Comparison of ENCODE assay signal across 8 cellular contexts in the genomic region with DNA sequence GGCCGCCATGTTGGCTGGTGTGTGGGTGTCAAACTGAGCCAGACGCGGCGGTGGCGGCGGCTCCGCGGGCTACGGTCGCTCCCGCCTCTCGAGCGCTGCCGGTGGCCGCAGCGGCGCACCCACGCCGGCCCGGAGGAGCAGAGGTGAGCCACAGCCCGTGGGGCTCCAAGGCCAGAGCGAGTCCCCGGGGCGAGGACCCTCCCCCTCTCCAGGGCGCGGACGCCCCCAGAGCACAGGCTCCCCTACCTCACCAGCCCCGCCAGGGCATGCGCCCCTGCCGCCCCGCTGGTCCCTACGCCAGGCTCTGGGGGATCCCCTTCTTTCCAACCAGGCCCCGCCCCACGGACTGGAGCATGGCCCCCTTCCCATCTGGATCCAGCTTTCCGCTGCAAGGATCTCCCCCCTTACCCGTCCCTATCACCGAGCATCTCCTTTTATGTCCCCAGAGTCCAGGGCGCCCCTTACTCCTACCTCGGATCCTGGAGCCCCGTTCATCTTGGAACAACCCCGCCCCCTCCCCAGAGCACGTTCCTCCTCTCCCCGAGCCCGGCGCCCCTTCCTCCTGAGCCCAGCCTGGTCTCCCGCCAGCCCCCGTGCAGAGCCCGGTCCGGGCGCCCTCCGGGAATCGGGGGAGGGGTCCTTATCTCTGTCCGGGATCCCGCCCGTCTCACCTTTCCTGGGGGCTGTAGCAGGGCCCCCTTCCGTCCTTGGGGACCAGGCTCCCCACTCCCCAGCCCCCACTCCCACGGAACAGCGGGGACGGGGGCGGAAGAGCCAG. TPM values are rescaled to one million over a fixed set of nuclear protein-coding genes. Genes with fewer than 3 reads are reported as not detected.
A peak's percentile ranks its signal among the peaks of the same experiment; 100 is the strongest.
DNase-seq lines count a peak whose midpoint lies in the region; ATAC-seq and TF ChIP-seq lines count a peak whose summit lies in the region.

No MANE protein-coding gene starts in this region.

- WGBS in esophagus muscularis mucosa: under 1% methylated on average over 23 of the region's 60 CpGs

- H3K27ac ChIP-seq in BLaER1 (no peak overlapping the region), esophagus muscularis mucosa (replicated peaks in 1 of 4) (peak overlapping the region; percentile 86 to 93 (median 90)), upper lobe of right lung (peak overlapping the region; percentile 82)

- H3K27me3 ChIP-seq in BLaER1 (peaks cover 32% of the 10 kb centered on the region), esophagus muscularis mucosa (no peaks in the 10 kb centered on the region), upper lobe of right lung (no peaks in the 10 kb centered on the region)

- peak overlapping the region; percentile 81 for H3K4me2 ChIP-seq in BLaER1

- H3K36me3 ChIP-seq in BLaER1: no peaks in the 10 kb centered on the region
- peaks cover 0 to 5% (median 2%) of the 10 kb centered on the region in 4 donors for H3K36me3 ChIP-seq in esophagus muscularis mucosa
- H3K36me3 ChIP-seq in upper lobe of right lung: no peaks in the 10 kb centered on the region

- H3K36me3 Mint-ChIP-seq in activated CD4-positive, alpha-beta memory T cell treated with anti-CD3 and anti-CD28 coated beads for 36 hours: no peaks in the 10 kb centered on the region
- H3K36me3 Mint-ChIP-seq in neural crest cell (ENCODE audit: low read depth): peaks cover 8% of the 10 kb centered on the region

- ATAC-seq in GM19351 (IDR thresholded peaks at IDR 0.05; ENCODE audit: unreplicated experiment): peak; percentile 75
- ATAC-seq in HG03565 (IDR thresholded peaks at IDR 0.05; ENCODE audit: unreplicated experiment): peak; percentile 50
- ATAC-seq in upper lobe of right lung: peak; percentile 20

- peak; percentile 28 to 38 (median 29) for TF ChIP-seq CTCF in esophagus muscularis mucosa (IDR thresholded peaks at IDR 0.05)
- TF ChIP-seq CTCF in neural crest cell (conservative IDR thresholded peaks at IDR 0.05): peak; percentile 37
- TF ChIP-seq CTCF in upper lobe of right lung (IDR thresholded peaks at IDR 0.05): peak; percentile 35

- H3K4me3 Mint-ChIP-seq in activated CD4-positive, alpha-beta memory T cell treated with anti-CD3 and anti-CD28 coated beads for 36 hours: peak overlapping the region; percentile 82
- peak overlapping the region; percentile 96 for H3K4me3 Mint-ChIP-seq in neural crest cell

- H3K9me3 Mint-ChIP-seq in activated CD4-positive, alpha-beta memory T cell treated with anti-CD3 and anti-CD28 coated beads for 36 hours: no peaks in the 10 kb centered on the region
- no peaks in the 10 kb centered on the region for H3K9me3 Mint-ChIP-seq in neural crest cell

- intact Hi-C loops in activated CD4-positive, alpha-beta memory T cell treated with anti-CD3 and anti-CD28 coated beads for 36 hours (cut with micrococcal nuclease): no loop called here
- intact Hi-C loops in esophagus muscularis mucosa (cut with DNase I) (no loop called here), upper lobe of right lung (cut with DNase I) (no loop called here)

- CTCF ChIA-PET in activated CD4-positive, alpha-beta memory T cell treated with anti-CD3 and anti-CD28 coated beads for 36 hours (lab: Charles Lee): interaction anchor here (0.9 kb wide), 1 partner anchor 525 kb away, joined by 4 read pairs; no protein-coding TSS in a partner anchor

- TF ChIP-seq POLR2A in esophagus muscularis mucosa (IDR thresholded peaks at IDR 0.05; ENCODE audit: low read depth): peak; percentile 38

- peaks cover 5% of the 10 kb centered on the region for H3K4me1 Mint-ChIP-seq in activated CD4-positive, alpha-beta memory T cell treated with anti-CD3 and anti-CD28 coated beads for 36 hours (ENCODE audit: low read depth)
- H3K4me1 Mint-ChIP-seq in neural crest cell: peaks cover 23% of the 10 kb centered on the region

- H3K4me3 ChIP-seq in BLaER1: peak overlapping the region; percentile 74
- H3K4me3 ChIP-seq in esophagus muscularis mucosa: peak overlapping the region; percentile 93 to 100 (median 100)
- H3K4me3 ChIP-seq in upper lobe of right lung: peak overlapping the region; percentile 95

- peak; percentile 38 for DNase-seq in activated CD4-positive, alpha-beta memory T cell treated with anti-CD3 and anti-CD28 coated beads for 36 hours
- DNase-seq in esophagus muscularis mucosa (ENCODE audit: extremely low spot score): no peak
- DNase-seq in neural crest cell (ENCODE audit: low read depth, low spot score): no peak
- peak; percentile 68 for DNase-seq in upper lobe of right lung
- DNase-seq in HPDE6-E6E7 (ENCODE audit: extremely low spot score): no peak

- H3K27me3 Mint-ChIP-seq in activated CD4-positive, alpha-beta memory T cell treated with anti-CD3 and anti-CD28 coated beads for 36 hours: peaks cover 5% of the 10 kb centered on the region
- H3K27me3 Mint-ChIP-seq in neural crest cell (ENCODE audit: low read depth): no peaks in the 10 kb centered on the region

- peak overlapping the region; percentile 50; the same call in 1 of the 2 replicates for H3K9ac ChIP-seq in BLaER1

- H3K9me3 ChIP-seq in BLaER1 (no peaks in the 10 kb centered on the region), esophagus muscularis mucosa (no peaks in the 10 kb centered on the region), upper lobe of right lung (no peaks in the 10 kb centered on the region)

- no peak for TF ChIP-seq EP300 in esophagus muscularis mucosa (IDR thresholded peaks at IDR 0.05)

- H4K20me1 ChIP-seq in BLaER1: peaks cover 28% of the 10 kb centered on the region

- POLR2A ChIA-PET in activated CD4-positive, alpha-beta memory T cell treated with anti-CD3 and anti-CD28 coated beads for 36 hours (lab: Charles Lee): no interaction called here

- H3K4me1 ChIP-seq in BLaER1 (no peaks in the 10 kb centered on the region), esophagus muscularis mucosa (peaks cover 34 to 43% (median 35%) of the 10 kb centered on the region in 4 donors), upper lobe of right lung (peaks cover 30% of the 10 kb centered on the region)

- H3K27ac Mint-ChIP-seq in activated CD4-positive, alpha-beta memory T cell treated with anti-CD3 and anti-CD28 coated beads for 36 hours: no peak overlapping the region
- no peak overlapping the region for H3K27ac Mint-ChIP-seq in neural crest cell (ENCODE audit: unreplicated experiment)

RNA-seq across cellular contexts. Expression of gene EPN2, which starts 0.4 kb away (rescaled TPM):
- total RNA-seq in activated CD4-positive, alpha-beta memory T cell treated with anti-CD3 and anti-CD28 coated beads for 36 hours: 10 to 100 TPM in 1 of 2 experiments, 1 to 10 TPM in 1; 9.0 to 12.0 TPM
- total RNA-seq in esophagus muscularis mucosa: 10 to 100 TPM; 26.5 to 49.2 (median 38.9) TPM
- total RNA-seq in neural crest cell: 45.5 and 47.3 TPM in 2 replicates
- 54.5 TPM for total RNA-seq in upper lobe of right lung

Comparison
In these comparisons a context has a peak if more than half of its experiments do, and no peak if none do; other contexts are left out.
1. ATAC-seq: peak in every context shown above with its lines; median percentile 75 in GM19351; 50 in HG03565; 20 in upper lobe of right lung.
2. DNase-seq: peak in activated CD4-positive, alpha-beta memory T cell treated with anti-CD3 and anti-CD28 coated beads for 36 hours (single experiment) and upper lobe of right lung (single experiment); none in esophagus muscularis mucosa (single experiment), neural crest cell (single experiment) and HPDE6-E6E7 (single experiment).
3. Peak in every context shown above with its lines, with median percentiles within 50 percentile points of each other: H3K4me3 ChIP-seq and CTCF ChIP-seq.